Comparison of ENCODE assay signal across 21 cellular contexts in the genomic region with DNA sequence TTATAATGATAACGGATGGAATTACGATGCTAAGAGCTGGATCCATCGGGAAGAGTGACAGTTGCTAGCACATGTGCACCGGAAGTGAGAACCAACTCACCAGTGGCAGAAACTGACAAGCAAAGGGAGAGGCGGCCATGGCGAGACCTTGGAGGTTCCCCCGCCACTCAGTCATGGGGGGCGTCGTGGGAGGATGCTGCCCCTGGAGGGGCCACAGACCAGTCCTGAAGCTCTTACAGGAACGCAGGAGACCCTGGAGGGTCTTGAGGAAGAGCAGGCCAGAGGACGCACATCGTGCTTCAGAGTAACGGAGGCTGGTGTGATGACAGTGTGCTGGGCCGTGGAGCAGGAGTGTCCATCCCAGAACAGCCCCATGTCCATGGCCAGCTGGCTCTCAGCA. TPM values are rescaled to one million over a fixed set of nuclear protein-coding genes. Genes with fewer than 3 reads are reported as not detected.
"Had no signal": no experiment of that assay in that cellular context is flagged by ENCODE, and none has a peak within 500 bp of the region (broad histone marks: within the 10 kb centered on the region; RNA-seq: fewer than 3 reads in every experiment).

No MANE protein-coding gene starts in this region.

- H3K9me3 ChIP-seq: lower lobe of right lung, neutrophil, ovary, prostate gland, testis, vagina had no signal

- H3K27ac ChIP-seq: lower lobe of right lung, neutrophil, ovary, prostate gland, testis, vagina had no signal

- H3K4me3 ChIP-seq: lower lobe of right lung, ovary, prostate gland, testis, vagina had no signal

- H3K4me1 Mint-ChIP-seq: activated CD4-positive, alpha-beta T cell treated with anti-CD3 and anti-CD28 coated beads, Interleukin-2, amount 10 ng/mL, durations not matched to agents 7 days and 5 days; activated CD8-positive, alpha-beta memory T cell treated with anti-CD3 and anti-CD28 coated beads, Interleukin-2, amount 10 ng/mL, durations not matched to agents 7 days and 5 days had no signal

- H3K27me3 ChIP-seq: neutrophil, ovary, testis, vagina had no signal

- ATAC-seq: activated CD8-positive, alpha-beta memory T cell treated with anti-CD3 and anti-CD28 coated beads, Interleukin-2, amount 10 ng/mL, durations not matched to agents 7 days and 5 days; activated CD8-positive, alpha-beta T cell treated with anti-CD3 and anti-CD28 coated beads for 36 hours; left lobe of liver; lower lobe of right lung; naive thymus-derived CD8-positive, alpha-beta T cell had no signal

- H3K4me3 Mint-ChIP-seq: activated CD4-positive, alpha-beta T cell treated with anti-CD3 and anti-CD28 coated beads, Interleukin-2, amount 10 ng/mL, durations not matched to agents 7 days and 5 days; activated CD8-positive, alpha-beta memory T cell treated with anti-CD3 and anti-CD28 coated beads, Interleukin-2, amount 10 ng/mL, durations not matched to agents 7 days and 5 days; activated CD8-positive, alpha-beta T cell treated with anti-CD3 and anti-CD28 coated beads for 36 hours; activated naive CD4-positive, alpha-beta T cell treated with anti-CD3 and anti-CD28 coated beads for 36 hours; mesothelial cell of epicardium had no signal

- H3K27ac Mint-ChIP-seq: activated CD4-positive, alpha-beta T cell treated with anti-CD3 and anti-CD28 coated beads, Interleukin-2, amount 10 ng/mL, durations not matched to agents 7 days and 5 days; activated CD8-positive, alpha-beta memory T cell treated with anti-CD3 and anti-CD28 coated beads, Interleukin-2, amount 10 ng/mL, durations not matched to agents 7 days and 5 days; activated CD8-positive, alpha-beta T cell treated with anti-CD3 and anti-CD28 coated beads for 36 hours; activated naive CD4-positive, alpha-beta T cell treated with anti-CD3 and anti-CD28 coated beads for 36 hours; mesothelial cell of epicardium had no signal

- H3K36me3 ChIP-seq: ovary, prostate gland had no signal

- DNase-seq: activated CD4-positive, alpha-beta T cell treated with anti-CD3 and anti-CD28 coated beads, Interleukin-2, amount 10 ng/mL, durations not matched to agents 7 days and 5 days; activated CD4-positive, CD25-positive, alpha-beta regulatory T cell treated with anti-CD3 and anti-CD28 coated beads, Interleukin-2, amount 50 U/mL, for 72 hours; activated CD8-positive, alpha-beta memory T cell treated with anti-CD3 and anti-CD28 coated beads, Interleukin-2, amount 10 ng/mL, durations not matched to agents 7 days and 5 days; activated CD8-positive, alpha-beta T cell treated with anti-CD3 and anti-CD28 coated beads for 36 hours; activated naive CD4-positive, alpha-beta T cell treated with anti-CD3 and anti-CD28 coated beads for 36 hours; amygdala; lower lobe of right lung; naive thymus-derived CD8-positive, alpha-beta T cell; ovary; stimulated activated CD4-positive, alpha-beta T cell treated with anti-CD3 and anti-CD28 coated beads, Interleukin-12 subunit alpha, Interleukin-12 subunit beta, amount 100 ng/mL, for 4 hours; stimulated activated CD4-positive, alpha-beta T cell treated with anti-CD3 and anti-CD28 coated beads, Interleukin-4, amount 100 ng/mL, for 4 hours; testis; trophoblast cell had no signal

- H3K9me3 Mint-ChIP-seq: activated CD4-positive, alpha-beta T cell treated with anti-CD3 and anti-CD28 coated beads, Interleukin-2, amount 10 ng/mL, durations not matched to agents 7 days and 5 days; mesothelial cell of epicardium had no signal

- H3K4me1 ChIP-seq: lower lobe of right lung, prostate gland, testis, vagina had no signal

- H3K27me3 Mint-ChIP-seq: activated CD4-positive, alpha-beta T cell treated with anti-CD3 and anti-CD28 coated beads, Interleukin-2, amount 10 ng/mL, durations not matched to agents 7 days and 5 days; activated CD8-positive, alpha-beta memory T cell treated with anti-CD3 and anti-CD28 coated beads, Interleukin-2, amount 10 ng/mL, durations not matched to agents 7 days and 5 days; activated CD8-positive, alpha-beta T cell treated with anti-CD3 and anti-CD28 coated beads for 36 hours; naive thymus-derived CD8-positive, alpha-beta T cell had no signal

RNA-seq across cellular contexts. Expression of a gene that starts 53.1 kb away (rescaled TPM):
- total RNA-seq: activated CD4-positive, alpha-beta T cell treated with anti-CD3 and anti-CD28 coated beads, Interleukin-2, amount 10 ng/mL, durations not matched to agents 7 days and 5 days; activated CD8-positive, alpha-beta memory T cell treated with anti-CD3 and anti-CD28 coated beads, Interleukin-2, amount 10 ng/mL, durations not matched to agents 7 days and 5 days; activated CD8-positive, alpha-beta T cell treated with anti-CD3 and anti-CD28 coated beads for 36 hours; activated naive CD4-positive, alpha-beta T cell treated with anti-CD3 and anti-CD28 coated beads for 36 hours; epithelial cell of proximal tubule; kidney epithelial cell; left lobe of liver; mesothelial cell of epicardium; naive thymus-derived CD8-positive, alpha-beta T cell; T-helper 2 cell treated with Interferon-gamma antibody and Interleukin-4, amounts not matched to agents 100 ng/mL and 5 ng/mL, for 36 hours; vagina had no signal
- polyA plus RNA-seq: naive thymus-derived CD8-positive, alpha-beta T cell had no signal
